In genomic region chr4:183404016-183404415, GRCh38 we compare ENCODE assay signal across 15 cellular contexts. TPM values are rescaled to one million over a fixed set of nuclear protein-coding genes. Genes with fewer than 3 reads are reported as not detected.
DNase-seq lines count a peak whose midpoint lies in the region; ATAC-seq, FAIRE-seq and TF ChIP-seq lines count a peak whose summit lies in the region.
"Had no signal": no experiment of that assay in that cellular context is flagged by ENCODE, and none has a peak within 500 bp of the region (broad histone marks: within the 10 kb centered on the region; RNA-seq: fewer than 3 reads in every experiment).

No MANE protein-coding gene starts in this region.

- peaks cover 26% of the 10 kb centered on the region for H3K4me1 Mint-ChIP-seq in activated naive CD8-positive, alpha-beta T cell treated with anti-CD3 and anti-CD28 coated beads, Interleukin-2, amount 50 U/mL, for 24 hours

- H3K9me3 Mint-ChIP-seq in activated naive CD8-positive, alpha-beta T cell treated with anti-CD3 and anti-CD28 coated beads, Interleukin-2, amount 50 U/mL, for 24 hours: no peaks in the 10 kb centered on the region

- no peak overlapping the region for H3K27ac Mint-ChIP-seq in activated naive CD8-positive, alpha-beta T cell treated with anti-CD3 and anti-CD28 coated beads, Interleukin-2, amount 50 U/mL, for 24 hours
- H3K27ac Mint-ChIP-seq: B cell had no signal

- H3K79me2 ChIP-seq in K562 (ENCODE audit: control insufficient read depth, insufficient read depth, low read length): no peaks in the 10 kb centered on the region

- peak; percentile 17 for DNase-seq in activated effector memory CD4-positive, alpha-beta T cell treated with anti-CD3 and anti-CD28 coated beads, Interleukin-2, amount 50 U/mL, for 16 hours
- DNase-seq in activated effector memory CD4-positive, alpha-beta T cell treated with Interleukin-2 at 50 U/mL for 16 hours: no peak
- DNase-seq in K562 (ENCODE audit: extremely low read depth in 1 of 4, low spot score in 3 of 4) (no peak), mesenteric fat pad (ENCODE audit: low spot score) (peak; percentile 62), H7 (no peak), heart right ventricle (no peak)
- no peak for DNase-seq in stimulated activated naive CD4-positive, alpha-beta T cell (lab: John Stamatoyannopoulos, UW)
- no peak for DNase-seq in activated naive CD8-positive, alpha-beta T cell treated with anti-CD3 and anti-CD28 coated beads, Interleukin-2, amount 50 U/mL, for 24 hours
- DNase-seq: CD4-positive, alpha-beta memory T cell; DND-41; GDM1; IMR-90 had no signal

- H3K9me3 ChIP-seq in K562 (replicated peaks; ENCODE audit: control insufficient read depth, insufficient read depth, low read depth, low read length): no peaks in the 10 kb centered on the region
- no peaks in the 10 kb centered on the region for H3K9me3 ChIP-seq in heart right ventricle

- no peak overlapping the region for H3K4me2 ChIP-seq in K562 (ENCODE audit: insufficient read depth, low read length)

- WGBS in K562 (ENCODE audit: insufficient coverage, low coverage, missing lambda C conversion rate): 77% methylated on average over 5 of the region's 6 CpGs
- 90 to 93% methylated on average over 6 of the region's 6 CpGs for WGBS in heart right ventricle, 2 donors

- TF ChIP-seq CTCF in K562 (IDR thresholded peaks at IDR 0.05 in 2 of 3, conservative IDR thresholded peaks at IDR 0.05 in 1 of 3; ENCODE audit: insufficient read depth in 2 of 3, low read depth in 1 of 3, low read length in 3 of 3) (no peak), heart right ventricle (IDR thresholded peaks at IDR 0.05) (no peak)

- H3K27me3 Mint-ChIP-seq in activated naive CD8-positive, alpha-beta T cell treated with anti-CD3 and anti-CD28 coated beads, Interleukin-2, amount 50 U/mL, for 24 hours: peaks cover 7% of the 10 kb centered on the region
- H3K27me3 Mint-ChIP-seq: B cell had no signal

- no peak for FAIRE-seq in K562 (lab: Jason Lieb, UNC)

- H3K4me1 ChIP-seq in K562 (replicated peaks in 1 of 2; ENCODE audit: control insufficient read depth in 2 of 2, insufficient read depth in 2 of 2, low read length in 2 of 2) (peaks cover 12 to 16% of the 10 kb centered on the region in 2 experiments), heart right ventricle (peaks cover 0 to 18% (median 2%) of the 10 kb centered on the region in 9 donors)

- TF ChIP-seq RAD21 in K562 (CRISPR knock-in tag; conservative IDR thresholded peaks at IDR 0.05 in 1 of 2, IDR thresholded peaks at IDR 0.05 in 1 of 2): no peak

- POLR2A ChIA-PET in K562 (lab: Yijun Ruan, JAX): interaction anchor here (0.7 to 0.9 kb wide), 2 partner anchors 9 to 40 kb away, joined by 3 to 4 read pairs; partner anchors contain the start of gene CDKN2AIP

- H4K20me1 ChIP-seq in K562 (replicated peaks; ENCODE audit: control insufficient read depth, insufficient read depth, low read length): no peaks in the 10 kb centered on the region

- no peak for TF ChIP-seq POLR2A in K562 (conservative IDR thresholded peaks at IDR 0.05)

- intact Hi-C loops in K562 (cut with micrococcal nuclease) (no loop called here), heart right ventricle (cut with DNase I) (loop anchor here in 3 of 10 donors (10.0 kb wide), 2 partner anchors 139 to 469 kb away; no protein-coding TSS in a partner anchor)

- ATAC-seq in K562: no peak
- no peak for ATAC-seq in activated naive CD8-positive, alpha-beta T cell treated with anti-CD3 and anti-CD28 coated beads, Interleukin-2, amount 50 U/mL, for 24 hours
- no peak for ATAC-seq in heart right ventricle
- ATAC-seq: HCT116 had no signal

- no peak for TF ChIP-seq EP300 in K562 (IDR thresholded peaks at IDR 0.05; ENCODE audit: low read length)

- no peak overlapping the region for H3K4me3 Mint-ChIP-seq in activated naive CD8-positive, alpha-beta T cell treated with anti-CD3 and anti-CD28 coated beads, Interleukin-2, amount 50 U/mL, for 24 hours
- H3K4me3 Mint-ChIP-seq: B cell had no signal

- no peaks in the 10 kb centered on the region for H3K36me3 Mint-ChIP-seq in activated naive CD8-positive, alpha-beta T cell treated with anti-CD3 and anti-CD28 coated beads, Interleukin-2, amount 50 U/mL, for 24 hours (ENCODE audit: low read depth)
- H3K36me3 Mint-ChIP-seq: CD4-positive, alpha-beta memory T cell had no signal

- CTCF ChIA-PET in K562 (lab: Yijun Ruan, JAX; ENCODE audit: low intra/inter-chr PET ratio): no interaction called here

- in situ Hi-C loops in K562 (cut with MboI): loop anchor here (10.0 kb wide), 2 partner anchors 129 to 329 kb away; no protein-coding TSS in a partner anchor

- H3K36me3 ChIP-seq in K562 (ENCODE audit: control insufficient read depth, insufficient read depth, low read length) (no peaks in the 10 kb centered on the region), H7 (replicated peaks; ENCODE audit: control insufficient read depth, insufficient read depth, low read length) (no peaks in the 10 kb centered on the region), heart right ventricle (no peaks in the 10 kb centered on the region)

- BruUV-seq in K562 (replicated peaks; lab: Mats Ljungman, UMichigan): no TSS peak

- H3K27me3 ChIP-seq in K562 (ENCODE audit: control insufficient read depth in 2 of 2, insufficient read depth in 2 of 2, low read length in 2 of 2) (no peaks in the 10 kb centered on the region), H7 (ENCODE audit: control insufficient read depth, insufficient read depth, low read length) (no peaks in the 10 kb centered on the region), heart right ventricle (no peaks in the 10 kb centered on the region)

- H3K9ac ChIP-seq in K562 (ENCODE audit: insufficient read depth in 1 of 2, low read depth in 2 of 2, low read length in 2 of 2): no peak overlapping the region

- H3K4me3 ChIP-seq in K562 (no peak overlapping the region), H7 (ENCODE audit: insufficient read depth, low read depth, low read length) (no peak overlapping the region), heart right ventricle (no peak overlapping the region)

- no peak overlapping the region for H3K27ac ChIP-seq in K562 (ENCODE audit: extremely low read depth, low read depth, low read length)
- H3K27ac ChIP-seq in heart right ventricle: no peak overlapping the region
- H3K27ac ChIP-seq: C4-2B had no signal

- no peaks in the 10 kb centered on the region for H3K9me1 ChIP-seq in K562 (ENCODE audit: control insufficient read depth, insufficient read depth, low read length)

- H2AFZ ChIP-seq in K562 (ENCODE audit: low read depth, low read length): peak overlapping the region; percentile 39; the same call in 1 of the 2 replicates

TF ChIP-seq in K562, 482 proteins besides CTCF, POLR2A, EP300 and RAD21:
- TF ChIP-seq TBL1XR1 (IDR thresholded peaks at IDR 0.05; ENCODE audit: low read length in 2 of 2): no peak

RNA-seq across cellular contexts. Expression of gene CDKN2AIP, which starts 40.4 kb away (rescaled TPM):
- total RNA-seq in K562 (2011; cell fraction: chromatin; rRNA removed; ENCODE audit: low replicate concordance): 14.8 and 35.4 TPM in 2 replicates
- 14.2 and 14.5 TPM in 2 replicates for total RNA-seq in K562 (2011; cell fraction: nucleolus; rRNA removed)
- total RNA-seq in K562 (2011; cell fraction: nucleoplasm; rRNA removed): 15.3 and 16.4 TPM in 2 replicates
- total RNA-seq in K562 (2014; rRNA removed): 18.0 and 21.5 TPM in 2 replicates
- 21.2 and 21.7 TPM in 2 replicates for total RNA-seq in K562 (2014; rRNA removed; fragmentation: Illumina TruSeq; extraction: Trizol)
- 19.5 and 19.8 TPM in 2 replicates for total RNA-seq in K562 (2015; rRNA removed; fragmentation: Illumina TruSeq; extraction: Trizol)
- total RNA-seq in K562 (2021): 20.3 and 20.9 TPM in 2 replicates
- polyA plus RNA-seq in K562 (2011; rRNA removed): 21.4 and 22.0 TPM in 2 replicates
- polyA plus RNA-seq in K562 (2011; cell fraction: cytosol; rRNA removed): 8.4 and 8.8 TPM in 2 replicates
- polyA plus RNA-seq in K562 (2011; cell fraction: nucleus; rRNA removed): 10.5 and 19.4 TPM in 2 replicates
- polyA plus RNA-seq in K562 (2012): 14.6 and 18.2 TPM in 2 replicates
- polyA plus RNA-seq in K562 (2014; fragmentation: Illumina TruSeq; extraction: Trizol): 17.7 and 18.8 TPM in 2 replicates
- 1 to 10 TPM; 5.9 to 7.7 TPM for polyA plus RNA-seq in K562 (2014; fragmentation: Nextera tagmentation; extraction: Ambion mirVana)
- polyA plus RNA-seq in K562 (2014; rRNA removed): 19.7 and 20.3 TPM in 2 replicates
- polyA minus RNA-seq in K562 (2011; rRNA and poly(A)+ RNA removed): 23.9 and 24.1 TPM in 2 replicates
- polyA minus RNA-seq in K562 (2011; cell fraction: cytosol; rRNA and poly(A)+ RNA removed): 8.8 and 9.3 TPM in 2 replicates
- 26.8 and 64.6 TPM in 2 replicates for polyA minus RNA-seq in K562 (2011; cell fraction: nucleus; rRNA and poly(A)+ RNA removed)
- total RNA-seq in mesenteric fat pad: 8.1 TPM
- 17.0 and 19.7 TPM in 2 replicates for total RNA-seq in H7 (2014; rRNA removed; shearing (Covaris generic))
- total RNA-seq in heart right ventricle: 10 to 100 TPM in 5 of 10 donors, 1 to 10 TPM in 5; 8.0 to 12.7 (median 10.0) TPM
- 1 to 10 TPM; 5.6 to 7.0 TPM for polyA plus RNA-seq in heart right ventricle

Comparison
In these comparisons a context has a peak if more than half of its experiments do, and no peak if none do; other contexts are left out.
1. DNase-seq: peak in activated effector memory CD4-positive, alpha-beta T cell treated with anti-CD3 and anti-CD28 coated beads, Interleukin-2, amount 50 U/mL, for 16 hours (single experiment) and mesenteric fat pad (single experiment); none in activated effector memory CD4-positive, alpha-beta T cell treated with Interleukin-2 at 50 U/mL for 16 hours (single experiment), K562 (0 of 4), stimulated activated naive CD4-positive, alpha-beta T cell (0 of 6), activated naive CD8-positive, alpha-beta T cell treated with anti-CD3 and anti-CD28 coated beads, Interleukin-2, amount 50 U/mL, for 24 hours (single experiment), H7 (single experiment) and heart right ventricle (0 of 2).